ENCODE assay signal across 14 cellular contexts in the genomic region with DNA sequence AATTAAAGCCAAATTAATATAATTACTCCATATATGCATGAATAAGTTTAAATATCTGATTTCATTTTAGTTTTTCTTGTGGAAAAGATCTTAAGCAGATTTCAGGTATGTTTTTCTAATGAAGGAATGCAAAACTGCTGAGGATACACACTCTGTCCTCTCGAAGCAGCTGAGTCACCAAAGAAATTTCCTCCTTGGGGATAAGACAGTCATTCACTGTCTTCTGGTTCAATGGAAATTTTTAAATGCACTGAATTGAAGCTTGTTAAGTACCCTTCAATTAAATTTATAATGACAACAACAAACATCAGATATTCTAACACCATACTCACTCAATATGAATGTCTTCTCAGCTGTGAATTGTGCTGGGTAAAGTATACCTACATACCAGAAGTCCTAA.
DNase-seq lines count a peak whose midpoint lies in the region; TF ChIP-seq lines count a peak whose summit lies in the region.
"Had no signal": no experiment of that assay in that cellular context is flagged by ENCODE, and none has a peak within 500 bp of the region (broad histone marks: within the 10 kb centered on the region; RNA-seq: fewer than 3 reads in every experiment).

No MANE protein-coding gene starts in this region.

- no peak for TF ChIP-seq CTCF in cardiac fibroblast (IDR thresholded peaks at IDR 0.05; ENCODE audit: low read depth, low read length)
- TF ChIP-seq CTCF in kidney epithelial cell (IDR thresholded peaks at IDR 0.05; ENCODE audit: insufficient read depth, low read length, poor library complexity, severe bottlenecking), result no peak
- TF ChIP-seq CTCF in OCI-LY7 (conservative IDR thresholded peaks at IDR 0.05; ENCODE audit: low read length), result no peak

- DNase-seq in LHCN-M2 (ENCODE audit: low read depth) (peak; percentile 51), cardiac fibroblast (ENCODE audit: low read depth in 2 of 2) (peak; percentile 31 to 75), kidney epithelial cell (ENCODE audit: low read depth) (peak; percentile 4), OCI-LY7 (ENCODE audit: low spot score) (no peak), NCI-H1092 (lab: John Stamatoyannopoulos, UW) (no peak), T-helper 9 cell (no peak), cerebellar nuclear complex (lab: John Stamatoyannopoulos, UW) (no peak)
- DNase-seq: activated naive CD4-positive, alpha-beta T cell; gastrocnemius medialis; GOT3; NCI-H446 treated with DMSO at 0.1 percent for 48 hours; stimulated activated CD4-positive, alpha-beta T cell treated with anti-CD3 and anti-CD28 coated beads, Interleukin-15, amount 100 ng/mL, for 24 hours; upper lobe of right lung had no signal

- H4K20me1 ChIP-seq in OCI-LY7 (ENCODE audit: insufficient read depth, low read length), result no peaks in the 10 kb centered on the region

- H3K4me1 ChIP-seq in ACC112 (ENCODE audit: control insufficient read depth, insufficient read depth, low read length, unreplicated experiment), result peaks cover 23% of the 10 kb centered on the region
- no peaks in the 10 kb centered on the region for H3K4me1 ChIP-seq in OCI-LY7 (ENCODE audit: insufficient read depth, low read length, poor library complexity, severe bottlenecking)
- H3K4me1 ChIP-seq: gastrocnemius medialis, upper lobe of right lung had no signal

- H3K27me3 ChIP-seq in ACC112 (ENCODE audit: insufficient read depth, low read length) (no peaks in the 10 kb centered on the region), kidney epithelial cell (ENCODE audit: control insufficient read depth, insufficient read depth, low read length) (no peaks in the 10 kb centered on the region)
- H3K27me3 ChIP-seq: gastrocnemius medialis, upper lobe of right lung had no signal

- H3K9me3 ChIP-seq in OCI-LY7 (ENCODE audit: low read length), result no peaks in the 10 kb centered on the region
- H3K9me3 ChIP-seq: gastrocnemius medialis, upper lobe of right lung had no signal

- BruUV-seq in OCI-LY7 (replicated peaks; lab: Mats Ljungman, UMichigan), result no TSS peak

- intact Hi-C loops in OCI-LY7 (cut with micrococcal nuclease; ENCODE audit: unreplicated experiment), result no loop called here

- CTCF ChIA-PET in OCI-LY7 (lab: Charles Lee; ENCODE audit: unreplicated experiment), result no interaction called here

- H3K4me3 ChIP-seq in ACC112 (ENCODE audit: low read depth, low read length), result peak overlapping the region; percentile 41; the same call in 1 of the 2 replicates
- H3K4me3 ChIP-seq in cardiac fibroblast (replicated peaks in 1 of 2; ENCODE audit: low read depth in 2 of 2, low read length in 2 of 2), result no peak overlapping the region
- H3K4me3 ChIP-seq in kidney epithelial cell (ENCODE audit: low read depth, low read length), result no peak overlapping the region
- no peak overlapping the region for H3K4me3 ChIP-seq in OCI-LY7 (ENCODE audit: low read depth, low read length, poor library complexity, severe bottlenecking)
- H3K4me3 ChIP-seq: gastrocnemius medialis, upper lobe of right lung had no signal

- H3K9me2 ChIP-seq in OCI-LY7 (ENCODE audit: insufficient read depth, low read length), result no peaks in the 10 kb centered on the region

- peak overlapping the region; percentile 79 for H3K27ac ChIP-seq in ACC112 (ENCODE audit: low read depth, low read length)
- no peak overlapping the region for H3K27ac ChIP-seq in OCI-LY7 (ENCODE audit: low read depth, low read length, poor library complexity, severe bottlenecking)
- H3K27ac ChIP-seq: gastrocnemius medialis, upper lobe of right lung had no signal

- H3K36me3 ChIP-seq in ACC112 (ENCODE audit: insufficient read depth, low read length) (peaks cover 22% of the 10 kb centered on the region), kidney epithelial cell (ENCODE audit: control insufficient read depth, insufficient read depth, low read length) (no peaks in the 10 kb centered on the region), OCI-LY7 (ENCODE audit: insufficient read depth, low read length) (peaks cover 64% of the 10 kb centered on the region)

- H3K4me2 ChIP-seq in OCI-LY7 (ENCODE audit: low read length), result no peak overlapping the region

- H2AFZ ChIP-seq in ACC112 (ENCODE audit: low read length, unreplicated experiment) (no peak overlapping the region), OCI-LY7 (ENCODE audit: low read length) (no peak overlapping the region)

- POLR2A ChIA-PET in OCI-LY7 (lab: Charles Lee), result interaction anchor here (0.6 to 1.3 kb wide), 5 partner anchors 13 to 50 kb away, joined by 3 to 5 read pairs (median 3); no protein-coding TSS in a partner anchor

- H3K79me2 ChIP-seq in ACC112 (ENCODE audit: control insufficient read depth, insufficient read depth, low read length, unreplicated experiment) (peaks cover 3% of the 10 kb centered on the region), OCI-LY7 (ENCODE audit: insufficient read depth, low read depth, low read length) (no peaks in the 10 kb centered on the region)

Comparison
In these comparisons a context has a peak if more than half of its experiments do, and no peak if none do; other contexts are left out.
1. DNase-seq: peak in LHCN-M2 (single experiment), cardiac fibroblast (2 of 2) and kidney epithelial cell (single experiment); none in OCI-LY7 (single experiment), NCI-H1092 (single experiment), T-helper 9 cell (single experiment) and cerebellar nuclear complex (0 of 2).